In genomic region chr6:6469074-6469473, GRCh38 we compare ENCODE assay signal across 21 cellular contexts.
DNase-seq lines count a peak whose midpoint lies in the region; ATAC-seq and TF ChIP-seq lines count a peak whose summit lies in the region.
"Had no signal": no experiment of that assay in that cellular context is flagged by ENCODE, and none has a peak within 500 bp of the region (broad histone marks: within the 10 kb centered on the region; RNA-seq: fewer than 3 reads in every experiment).

No MANE protein-coding gene starts in this region.

- no peaks in the 10 kb centered on the region for H3K9me2 ChIP-seq in GM23248 (ENCODE audit: insufficient read depth)

- intact Hi-C loops in gastrocnemius medialis (cut with DNase I; ENCODE audit: low total_unique reads), result no loop called here

- TF ChIP-seq CTCF in gastrocnemius medialis (IDR thresholded peaks at IDR 0.05 in 4 of 5, conservative IDR thresholded peaks at IDR 0.05 in 1 of 5), result no peak

- H3K36me3 ChIP-seq in GM23248 (ENCODE audit: low read depth) (no peaks in the 10 kb centered on the region), gastrocnemius medialis (no peaks in the 10 kb centered on the region)
- H3K36me3 ChIP-seq: breast epithelium, heart right ventricle, ovary had no signal

- H3K4me3 ChIP-seq in GM23248 (no peak overlapping the region), gastrocnemius medialis (no peak overlapping the region)
- H3K4me3 ChIP-seq: breast epithelium, coronary artery, heart right ventricle, ovary had no signal

- no peaks in the 10 kb centered on the region for H3F3A ChIP-seq in GM23248 (ENCODE audit: insufficient read depth)

- ATAC-seq in esophagus mucosa (peak; percentile 91), gastrocnemius medialis (peak in 1 of 2 donors; percentile 55), GM18502 (IDR thresholded peaks at IDR 0.05; ENCODE audit: poor library complexity, unreplicated experiment) (no peak)
- ATAC-seq: activated CD8-positive, alpha-beta T cell treated with anti-CD3 and anti-CD28 coated beads for 36 hours; left colon; naive thymus-derived CD8-positive, alpha-beta T cell had no signal

- no peaks in the 10 kb centered on the region for H3K27me3 ChIP-seq in GM23248 (replicated peaks; ENCODE audit: insufficient read depth)
- H3K27me3 ChIP-seq in gastrocnemius medialis, result no peaks in the 10 kb centered on the region
- H3K27me3 ChIP-seq: breast epithelium, ovary had no signal

- no peak overlapping the region for H3K9ac ChIP-seq in GM23248

- no peak overlapping the region for H2AFZ ChIP-seq in GM23248

- no peaks in the 10 kb centered on the region for H3K79me2 ChIP-seq in GM23248 (ENCODE audit: insufficient read depth)

- no peaks in the 10 kb centered on the region for H3K9me3 ChIP-seq in GM23248 (ENCODE audit: low read depth)
- no peaks in the 10 kb centered on the region for H3K9me3 ChIP-seq in gastrocnemius medialis
- H3K9me3 ChIP-seq: ovary had no signal

- no peak overlapping the region for H3K4me2 ChIP-seq in GM23248 (ENCODE audit: unreplicated experiment)

- TF ChIP-seq POLR2A in gastrocnemius medialis (IDR thresholded peaks at IDR 0.05), result no peak

- 9 to 12% methylated on average over 8 of the region's 8 CpGs for WGBS in GM23248 (ENCODE audit: low coverage in 1 of 2, low lambda C conversion rate in 2 of 2, missing lambda C conversion rate in 2 of 2), 2 experiments

- DNase-seq in GM23248 (peak; percentile 32), NOMO-1 (lab: John Stamatoyannopoulos, UW; ENCODE audit: unreplicated experiment in 2 of 2) (peak; percentile 37 to 72), gastrocnemius medialis (peak; percentile 19 to 41), DMS153 (lab: John Stamatoyannopoulos, UW) (no peak)
- no peak for DNase-seq in activated effector memory CD4-positive, alpha-beta T cell treated with anti-CD3 and anti-CD28 coated beads, Interleukin-2, amount 50 U/mL, for 16 hours
- DNase-seq: activated CD8-positive, alpha-beta T cell treated with anti-CD3 and anti-CD28 coated beads for 36 hours; activated naive CD4-positive, alpha-beta T cell; CD4-positive, alpha-beta T cell; endodermal cell; heart right ventricle; HFFc6; left colon; naive thymus-derived CD8-positive, alpha-beta T cell; NCI-H1417; NCI-H526 treated with DMSO at 0.1 percent for 48 hours; ovary; T1000 had no signal

- H3K27ac ChIP-seq in GM23248, result no peak overlapping the region
- no peak overlapping the region for H3K27ac ChIP-seq in gastrocnemius medialis
- H3K27ac ChIP-seq: breast epithelium, coronary artery, heart right ventricle, ovary had no signal

- in situ Hi-C loops in GM23248 (cut with MboI) (no loop called here), gastrocnemius medialis (cut with MboI; ENCODE audit: low sequenced_read_pairs in 4 of 4) (no loop called here)

- H3K4me1 ChIP-seq in GM23248 (ENCODE audit: insufficient read depth) (no peaks in the 10 kb centered on the region), gastrocnemius medialis (no peaks in the 10 kb centered on the region)
- H3K4me1 ChIP-seq: breast epithelium had no signal

- no peaks in the 10 kb centered on the region for H4K20me1 ChIP-seq in GM23248 (ENCODE audit: insufficient read depth)

Comparison
In these comparisons a context has a peak if more than half of its experiments do, and no peak if none do; other contexts are left out.
1. DNase-seq: peak in GM23248 (single experiment), NOMO-1 (2 of 2) and gastrocnemius medialis (2 of 2); none in activated effector memory CD4-positive, alpha-beta T cell treated with anti-CD3 and anti-CD28 coated beads, Interleukin-2, amount 50 U/mL, for 16 hours (single experiment) and DMS153 (single experiment).